Comparison of ENCODE assay signal across 15 cellular contexts in the genomic region with DNA sequence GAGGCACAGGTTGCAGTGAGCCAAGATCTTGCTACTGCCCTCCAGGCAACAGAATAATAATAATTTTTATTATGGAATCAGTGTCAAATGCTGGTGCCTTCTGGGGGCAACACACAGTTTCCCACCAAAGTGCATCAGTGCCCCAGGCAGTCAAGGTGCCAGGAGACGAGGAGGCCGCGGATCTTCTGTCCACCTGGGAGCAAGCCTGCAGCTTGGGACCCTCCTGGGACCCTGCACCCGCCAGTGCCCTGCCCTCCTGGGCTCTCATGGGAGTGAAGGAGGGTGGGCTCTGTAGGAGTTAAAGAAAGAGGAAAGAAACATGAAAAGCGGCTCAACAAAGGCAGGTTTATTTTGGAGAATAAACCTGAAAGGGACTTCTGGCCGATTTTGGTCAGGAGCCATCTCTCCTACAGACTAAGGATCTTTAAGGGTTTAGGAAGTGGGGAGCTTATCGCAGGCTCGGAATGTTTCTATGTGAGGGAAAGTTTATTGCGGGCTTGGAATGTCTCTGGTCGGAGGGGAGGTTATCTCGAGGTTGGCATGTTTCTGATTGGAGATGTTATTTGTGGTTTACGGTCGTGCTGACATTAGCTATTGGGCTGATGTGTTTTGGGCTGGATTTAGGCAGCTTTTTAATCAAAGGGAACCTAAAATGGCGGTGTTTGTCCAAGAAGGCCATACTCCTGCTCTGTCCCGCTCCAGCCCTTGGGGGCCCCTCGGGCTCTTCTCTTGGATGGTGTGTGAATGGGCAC. TPM values are rescaled to one million over a fixed set of nuclear protein-coding genes. Genes with fewer than 3 reads are reported as not detected.
DNase-seq lines count a peak whose midpoint lies in the region; ATAC-seq and TF ChIP-seq lines count a peak whose summit lies in the region.
"Had no signal": no experiment of that assay in that cellular context is flagged by ENCODE, and none has a peak within 500 bp of the region (broad histone marks: within the 10 kb centered on the region; RNA-seq: fewer than 3 reads in every experiment).

No MANE protein-coding gene starts in this region.

- H3K27me3 Mint-ChIP-seq in activated naive CD8-positive, alpha-beta T cell: peaks cover 4% of the 10 kb centered on the region
- H3K27me3 Mint-ChIP-seq in activated naive CD8-positive, alpha-beta T cell treated with anti-CD3 and anti-CD28 coated beads, Interleukin-2, amount 50 U/mL, for 24 hours: peaks cover 13% of the 10 kb centered on the region

- WGBS in transverse colon (ENCODE audit: low coverage in 1 of 2), 2 donors: 58 to 60% methylated on average over 10 to 16 of the region's 16 CpGs

- no peaks in the 10 kb centered on the region for H3K9me3 ChIP-seq in duodenal mucosa (ENCODE audit: control insufficient read depth in 1 of 2, low read length in 2 of 2)
- no peaks in the 10 kb centered on the region for H3K9me3 ChIP-seq in mucosa of descending colon
- no peaks in the 10 kb centered on the region for H3K9me3 ChIP-seq in transverse colon
- H3K9me3 ChIP-seq: Peyer's patch had no signal

- H3K27me3 ChIP-seq in duodenal mucosa (ENCODE audit: control insufficient read depth in 1 of 2, insufficient read depth in 2 of 2, low read length in 2 of 2): peaks cover 4 to 5% of the 10 kb centered on the region in 2 donors
- peaks cover 18% of the 10 kb centered on the region for H3K27me3 ChIP-seq in transverse colon
- H3K27me3 ChIP-seq: Peyer's patch had no signal

- in situ Hi-C loops in transverse colon (cut with MboI; ENCODE audit: low pct_ligation_motif_present in 1 of 4, low pct_unique_long_range_greater_than_20kb in 1 of 4, low sequenced_read_pairs in 3 of 4): no loop called here

- no peak for TF ChIP-seq EP300 in transverse colon (IDR thresholded peaks at IDR 0.05; ENCODE audit: low read depth)

- H3K4me3 Mint-ChIP-seq in activated naive CD8-positive, alpha-beta T cell: peak overlapping the region; percentile 65
- no peak overlapping the region for H3K4me3 Mint-ChIP-seq in activated naive CD8-positive, alpha-beta T cell treated with anti-CD3 and anti-CD28 coated beads, Interleukin-2, amount 50 U/mL, for 24 hours

- intact Hi-C loops in mucosa of descending colon (cut with DNase I, micrococcal nuclease): no loop called here
- intact Hi-C loops in transverse colon (cut with DNase I; ENCODE audit: low total_unique reads): loop anchor here (5.0 kb wide), 1 partner anchor 478 kb away; no protein-coding TSS in a partner anchor

- no peaks in the 10 kb centered on the region for H3K36me3 ChIP-seq in duodenal mucosa (ENCODE audit: control insufficient read depth in 1 of 2, insufficient read depth in 2 of 2, low read length in 2 of 2)
- no peaks in the 10 kb centered on the region for H3K36me3 ChIP-seq in mucosa of descending colon (ENCODE audit: low read depth)
- H3K36me3 ChIP-seq in transverse colon: no peaks in the 10 kb centered on the region
- H3K36me3 ChIP-seq: Peyer's patch, WERI-Rb-1 had no signal

- peaks cover 2% of the 10 kb centered on the region for H3K4me1 Mint-ChIP-seq in activated naive CD8-positive, alpha-beta T cell (ENCODE audit: low read depth)
- peaks cover 2% of the 10 kb centered on the region for H3K4me1 Mint-ChIP-seq in activated naive CD8-positive, alpha-beta T cell treated with anti-CD3 and anti-CD28 coated beads, Interleukin-2, amount 50 U/mL, for 24 hours

- H3K27ac Mint-ChIP-seq in activated naive CD8-positive, alpha-beta T cell: no peak overlapping the region
- no peak overlapping the region for H3K27ac Mint-ChIP-seq in activated naive CD8-positive, alpha-beta T cell treated with anti-CD3 and anti-CD28 coated beads, Interleukin-2, amount 50 U/mL, for 24 hours

- peaks cover 63 to 78% of the 10 kb centered on the region in 2 donors for H3K4me1 ChIP-seq in duodenal mucosa (ENCODE audit: control insufficient read depth in 1 of 2, insufficient read depth in 2 of 2, low read length in 2 of 2)
- peaks cover 77% of the 10 kb centered on the region for H3K4me1 ChIP-seq in mucosa of descending colon (ENCODE audit: low read depth)
- peaks cover 29 to 81% (median 74%) of the 10 kb centered on the region in 4 donors for H3K4me1 ChIP-seq in transverse colon

- no peak overlapping the region for H3K9ac ChIP-seq in duodenal mucosa (ENCODE audit: low read depth in 1 of 2, low read length in 2 of 2)

- TF ChIP-seq CTCF in mucosa of descending colon (IDR thresholded peaks at IDR 0.05) (no peak), transverse colon (IDR thresholded peaks at IDR 0.05) (no peak)

- H3K4me3 ChIP-seq in duodenal mucosa (ENCODE audit: low read depth in 1 of 2, low read length in 2 of 2) (no peak overlapping the region), mucosa of descending colon (no peak overlapping the region), transverse colon (no peak overlapping the region)

- H3K27ac ChIP-seq in duodenal mucosa (ENCODE audit: low read depth, low read length) (peak overlapping the region; percentile 10), transverse colon (peak overlapping the region; percentile 30 to 82 (median 78))
- H3K27ac ChIP-seq: WERI-Rb-1 had no signal

- no peak for ATAC-seq in activated naive CD8-positive, alpha-beta T cell treated with anti-CD3 and anti-CD28 coated beads, Interleukin-2, amount 50 U/mL, for 24 hours
- ATAC-seq in mucosa of descending colon (no peak), HG03095 (IDR thresholded peaks at IDR 0.05; ENCODE audit: unreplicated experiment) (no peak)

- no peak for TF ChIP-seq POLR2A in transverse colon (IDR thresholded peaks at IDR 0.05)

- no peaks in the 10 kb centered on the region for H3K36me3 Mint-ChIP-seq in activated naive CD8-positive, alpha-beta T cell
- H3K36me3 Mint-ChIP-seq in activated naive CD8-positive, alpha-beta T cell treated with anti-CD3 and anti-CD28 coated beads, Interleukin-2, amount 50 U/mL, for 24 hours (ENCODE audit: low read depth): no peaks in the 10 kb centered on the region

- H3K9me3 Mint-ChIP-seq in activated naive CD8-positive, alpha-beta T cell (ENCODE audit: low read depth): no peaks in the 10 kb centered on the region
- H3K9me3 Mint-ChIP-seq in activated naive CD8-positive, alpha-beta T cell treated with anti-CD3 and anti-CD28 coated beads, Interleukin-2, amount 50 U/mL, for 24 hours: no peaks in the 10 kb centered on the region

- DNase-seq in activated naive CD8-positive, alpha-beta T cell treated with anti-CD3 and anti-CD28 coated beads, Interleukin-2, amount 50 U/mL, for 24 hours: no peak
- peak in 2 of 3 donors; percentile 12 to 35 for DNase-seq in mucosa of descending colon
- no peak for DNase-seq in transverse colon
- DNase-seq in NCI-H1930 (lab: John Stamatoyannopoulos, UW): no peak
- no peak for DNase-seq in SK-N-DZ (ENCODE audit: low spot score)
- DNase-seq: activated CD8-positive, alpha-beta memory T cell treated with anti-CD3 and anti-CD28 coated beads for 24 hours; activated effector memory CD4-positive, alpha-beta T cell treated with Interleukin-2 at 50 U/mL for 16 hours; Calu3; NCI-H2029 treated with DMSO at 0.1 percent for 48 hours; NCI-H69; WERI-Rb-1 had no signal

RNA-seq across cellular contexts. Expression of a gene that starts 1.1 kb away (rescaled TPM):
- total RNA-seq in mucosa of descending colon (10 to 100 TPM in 2 of 3 donors, 1 to 10 TPM in 1; 2.1 to 15.0 (median 14.2) TPM), transverse colon (10 to 100 TPM in 2 of 4 donors, 1 to 10 TPM in 2; 4.4 to 20.3 (median 8.7) TPM)
- polyA plus RNA-seq in SK-N-DZ (2014; cell fraction: cytosol; rRNA removed): not detected in 2 replicates
- not detected in 2 replicates for polyA plus RNA-seq in SK-N-DZ (2014; cell fraction: nucleus; rRNA removed)
- total RNA-seq: Calu3 had no signal

RNA-seq across cellular contexts. Expression of a gene that starts 54.0 kb away (rescaled TPM):
- 1 to 10 TPM; 3.8 to 7.7 (median 6.5) TPM for total RNA-seq in mucosa of descending colon
- total RNA-seq in transverse colon: 1 to 10 TPM; 2.2 to 7.8 (median 4.4) TPM
- 18.6 and 26.8 TPM in 2 replicates for polyA plus RNA-seq in SK-N-DZ (2014; cell fraction: cytosol; rRNA removed)
- polyA plus RNA-seq in SK-N-DZ (2014; cell fraction: nucleus; rRNA removed): 31.9 and 35.6 TPM in 2 replicates

Comparison
In these comparisons a context has a peak if more than half of its experiments do, and no peak if none do; other contexts are left out.
1. DNase-seq: peak in mucosa of descending colon (2 of 3); none in activated naive CD8-positive, alpha-beta T cell treated with anti-CD3 and anti-CD28 coated beads, Interleukin-2, amount 50 U/mL, for 24 hours (single experiment), transverse colon (single experiment), NCI-H1930 (0 of 2) and SK-N-DZ (single experiment).